ENCODE assay signal across 6 cellular contexts in genomic region chr17:75110307-75110937, GRCh38. TPM values are rescaled to one million over a fixed set of nuclear protein-coding genes. Genes with fewer than 3 reads are reported as not detected.
A peak's percentile ranks its signal among the peaks of the same experiment; 100 is the strongest.
DNase-seq lines count a peak whose midpoint lies in the region; ATAC-seq and TF ChIP-seq lines count a peak whose summit lies in the region.

No MANE protein-coding gene starts in this region.

- POLR2A ChIA-PET in Caco-2 (lab: Charles Lee): interaction anchor here (0.6 to 1.3 kb wide), 8 partner anchors 9 to 587 kb away, joined by 3 to 9 read pairs (median 4); partner anchors contain the start of gene SLC16A5

- DNase-seq in Caco-2 (peak in 1 of 2 experiments; percentile 49), aorta (no peak), activated gamma-delta T cell (lab: John Stamatoyannopoulos, UW) (no peak)

- peaks cover 22% of the 10 kb centered on the region for H3K4me1 Mint-ChIP-seq in Caco-2 (ENCODE audit: low read depth, unreplicated experiment)

- H3K27me3 ChIP-seq in Caco-2 (replicated peaks; ENCODE audit: control insufficient read depth, insufficient read depth, low read length) (no peaks in the 10 kb centered on the region), iPS-15b (ENCODE audit: control insufficient read depth, insufficient read depth, low read length) (no peaks in the 10 kb centered on the region), aorta (ENCODE audit: control insufficient read depth in 1 of 2, insufficient read depth in 2 of 2, low read length in 1 of 2) (no peaks in the 10 kb centered on the region)

- ATAC-seq in SK-N-SH treated with all-trans-retinoic acid at 6 μM for 48 hours (peak; percentile 18), aorta (ENCODE audit: low FRiP score) (no peak), HG03139 (IDR thresholded peaks at IDR 0.05; ENCODE audit: unreplicated experiment) (no peak)

- H3K9me3 ChIP-seq in Caco-2 (no peaks in the 10 kb centered on the region), iPS-15b (ENCODE audit: control insufficient read depth, insufficient read depth, low read length) (no peaks in the 10 kb centered on the region), aorta (ENCODE audit: control insufficient read depth, low read length) (no peaks in the 10 kb centered on the region)

- intact Hi-C loops in Caco-2 (cut with micrococcal nuclease; ENCODE audit: unreplicated experiment): no loop called here
- intact Hi-C loops in aorta (cut with DNase I): loop anchor here (5.0 to 10.0 kb wide), 2 partner anchors 64 to 72 kb away; partner anchors contain the start of gene SUMO2 (in 1 of the 2)

- peak overlapping the region; percentile 86 for H3K4me3 Mint-ChIP-seq in Caco-2 (ENCODE audit: unreplicated experiment)

- no peaks in the 10 kb centered on the region for H3K27me3 Mint-ChIP-seq in Caco-2 (ENCODE audit: insufficient read depth, unreplicated experiment)

- no peaks in the 10 kb centered on the region for H3K9me3 Mint-ChIP-seq in Caco-2 (ENCODE audit: unreplicated experiment)

- 25 to 27% methylated on average over 33 to 34 of the region's 34 CpGs for WGBS in aorta, 2 donors

- H3K27ac Mint-ChIP-seq in Caco-2 (ENCODE audit: unreplicated experiment): no peak overlapping the region

- peak overlapping the region; percentile 66 for H3K4me3 ChIP-seq in Caco-2 (ENCODE audit: low read depth, low read length)
- H3K4me3 ChIP-seq in iPS-15b (ENCODE audit: low read depth, low read length): peak overlapping the region; percentile 76
- peak overlapping the region; percentile 57 to 90 for H3K4me3 ChIP-seq in aorta (ENCODE audit: low read length in 2 of 2)

- peaks cover 8% of the 10 kb centered on the region for H3K4me1 ChIP-seq in Caco-2
- H3K4me1 ChIP-seq in iPS-15b (ENCODE audit: control insufficient read depth, insufficient read depth, low read length): no peaks in the 10 kb centered on the region
- no peaks in the 10 kb centered on the region for H3K4me1 ChIP-seq in aorta (ENCODE audit: control insufficient read depth in 1 of 2, insufficient read depth in 2 of 2, low read length in 2 of 2)

- TF ChIP-seq CTCF in Caco-2 (IDR thresholded peaks at IDR 0.05; ENCODE audit: insufficient read depth in 1 of 2, low read depth in 1 of 2, low read length in 1 of 2, severe bottlenecking in 1 of 2, unreplicated experiment in 1 of 2): no peak

- H3K27ac ChIP-seq in aorta (ENCODE audit: low read depth in 1 of 2, low read length in 2 of 2): no peak overlapping the region

- peak overlapping the region; percentile 24 for H3K9ac ChIP-seq in iPS-15b (ENCODE audit: low read depth, low read length)

- BruUV-seq in Caco-2 (replicated peaks; lab: Mats Ljungman, UMichigan): no TSS peak

- CTCF ChIA-PET in Caco-2 (lab: Charles Lee): interaction anchor here (0.6 to 2.2 kb wide), 9 partner anchors 21 to 312 kb away, joined by 3 to 17 read pairs (median 4); partner anchors contain the start of gene NT5C

- H3K36me3 Mint-ChIP-seq in Caco-2 (ENCODE audit: insufficient read depth, unreplicated experiment): peaks cover 48% of the 10 kb centered on the region

- H3K36me3 ChIP-seq in Caco-2 (ENCODE audit: control insufficient read depth, insufficient read depth, low read length): no peaks in the 10 kb centered on the region
- H3K36me3 ChIP-seq in iPS-15b (ENCODE audit: control insufficient read depth, insufficient read depth, low read length): no peaks in the 10 kb centered on the region
- no peaks in the 10 kb centered on the region for H3K36me3 ChIP-seq in aorta (ENCODE audit: control insufficient read depth in 1 of 2, insufficient read depth in 2 of 2, low read length in 1 of 2)

TF ChIP-seq in SK-N-SH treated with all-trans-retinoic acid at 6 μM for 48 hours, 23 proteins besides CTCF, POLR2A, EP300 and RAD21:
- TF ChIP-seq ZNF8 (CRISPR knock-in tag; IDR thresholded peaks at IDR 0.05): no peak
- TF ChIP-seq ISL1 (CRISPR knock-in tag; IDR thresholded peaks at IDR 0.05): no peak
- no peak for TF ChIP-seq ZC3H10 (CRISPR knock-in tag; IDR thresholded peaks at IDR 0.05)
- no peak for TF ChIP-seq BACH2 (CRISPR knock-in tag; IDR thresholded peaks at IDR 0.05; ENCODE audit: borderline replicate concordance)
- TF ChIP-seq GLIS3 (CRISPR knock-in tag; IDR thresholded peaks at IDR 0.05): no peak
- TF ChIP-seq SNAI2 (CRISPR knock-in tag; IDR thresholded peaks at IDR 0.05): no peak
- TF ChIP-seq CSRNP3 (CRISPR knock-in tag; IDR thresholded peaks at IDR 0.05): no peak
- TF ChIP-seq RARB (CRISPR knock-in tag; IDR thresholded peaks at IDR 0.05): no peak

RNA-seq across cellular contexts. Expression of gene ARMC7, which starts 0.7 kb away (rescaled TPM):
- 23.6 and 26.0 TPM in 2 replicates for total RNA-seq in Caco-2 (2022)
- total RNA-seq in aorta: 10 to 100 TPM in 1 of 2 donors, 1 to 10 TPM in 1; 8.7 to 19.4 TPM
- polyA plus RNA-seq in aorta: 1 to 10 TPM; 4.9 to 8.6 TPM

RNA-seq across cellular contexts. Expression of gene NT5C, which starts 21.1 kb away (rescaled TPM):
- total RNA-seq in Caco-2 (2022) (59.3 and 68.4 TPM in 2 replicates), aorta (10 to 100 TPM; 24.7 to 29.6 TPM)
- polyA plus RNA-seq in aorta: 10 to 100 TPM; 28.7 to 93.0 TPM

RNA-seq across cellular contexts. Expression of gene SLC16A5, which starts 22.7 kb away (rescaled TPM):
- 27.7 and 33.8 TPM in 2 replicates for total RNA-seq in Caco-2 (2022)
- total RNA-seq in aorta: 10 to 100 TPM in 1 of 2 donors, 1 to 10 TPM in 1; 5.6 to 11.4 TPM
- 1 to 10 TPM; 7.8 to 7.9 TPM for polyA plus RNA-seq in aorta

RNA-seq across cellular contexts. Expression of gene JPT1, which starts 43.9 kb away (rescaled TPM):
- total RNA-seq in Caco-2 (2022) (210 and 244 TPM in 2 replicates), aorta (10 to 100 TPM; 16.0 to 18.3 TPM)
- 100 to 1,000 TPM in 1 of 2 donors, 10 to 100 TPM in 1; 10.8 to 144 TPM for polyA plus RNA-seq in aorta
